27 cellular contexts compared by ENCODE assay signal in the genomic region with DNA sequence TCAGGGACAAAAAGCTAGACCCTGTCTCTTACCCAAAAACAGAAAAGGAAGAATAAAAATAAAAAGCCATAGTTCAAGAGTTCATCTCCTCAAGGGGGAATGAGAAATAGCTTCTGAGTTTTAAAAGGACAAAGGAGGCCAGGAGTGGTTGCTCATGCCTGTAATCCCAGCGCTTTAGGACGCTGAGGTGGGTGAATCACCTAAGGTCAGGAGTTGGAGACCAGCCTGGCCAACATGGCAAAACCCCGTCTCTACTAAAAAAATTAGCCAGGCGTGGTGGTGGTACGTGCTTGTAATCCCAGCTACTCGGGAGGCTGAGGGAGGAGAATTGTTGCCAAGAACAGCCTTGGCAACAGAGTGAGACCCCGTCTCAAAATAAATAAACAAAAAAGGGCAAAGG.
"Had no signal": no experiment of that assay in that cellular context is flagged by ENCODE, and none has a peak within 500 bp of the region (broad histone marks: within the 10 kb centered on the region; RNA-seq: fewer than 3 reads in every experiment).

No MANE protein-coding gene starts in this region.

- H3K27ac ChIP-seq: SK-N-MC, VCaP had no signal

- H3K4me3 ChIP-seq: SK-N-MC had no signal

- ATAC-seq: activated naive CD4-positive, alpha-beta T cell treated with anti-CD3 and anti-CD28 coated beads, Interleukin-2, amount 50 U/mL, for 72 hours; activated naive CD8-positive, alpha-beta T cell treated with anti-CD3 and anti-CD28 coated beads, Interleukin-2, amount 50 U/mL, for 24 hours; activated T-cell treated with anti-CD3 and anti-CD28 coated beads, Interleukin-2, amount 50 U/mL, for 4 hours; Panc1; Right ventricle myocardium inferior; T-cell had no signal

- DNase-seq: activated CD4-positive, alpha-beta memory T cell treated with anti-CD3 and anti-CD28 coated beads for 36 hours; activated CD4-positive, alpha-beta T cell treated with anti-CD3 and anti-CD28 coated beads, Interleukin-2, amount 10 ng/mL, durations not matched to agents 7 days and 5 days; activated CD4-positive, CD25-positive, alpha-beta regulatory T cell; activated CD8-positive, alpha-beta memory T cell treated with anti-CD3 and anti-CD28 coated beads for 24 hours; activated effector memory CD4-positive, alpha-beta T cell treated with anti-CD3 and anti-CD28 coated beads, Interleukin-2, amount 50 U/mL, for 16 hours; activated naive CD4-positive, alpha-beta T cell treated with Interleukin-2 at 50 U/mL for 16 hours; activated naive CD8-positive, alpha-beta T cell treated with anti-CD3 and anti-CD28 coated beads, Interleukin-2, amount 50 U/mL, for 24 hours; activated T-cell treated with anti-CD3 and anti-CD28 coated beads, Interleukin-2, amount 50 U/mL, for 4 hours; amygdala; NCI-H1048; NCI-H2029; NCI-H2107; NCI-H2171 treated with DMSO at 0.1 percent for 48 hours; NCI-H226; NCI-H526; NCI-H82; NK-92 treated with Interleukin-12 subunit alpha and Interleukin-12 subunit beta, amount 100 ng/mL, for 24 hours; OCI-M1; RPMI8226; T-cell; T-helper 2 cell; T1000 had no signal
